In the genomic region with DNA sequence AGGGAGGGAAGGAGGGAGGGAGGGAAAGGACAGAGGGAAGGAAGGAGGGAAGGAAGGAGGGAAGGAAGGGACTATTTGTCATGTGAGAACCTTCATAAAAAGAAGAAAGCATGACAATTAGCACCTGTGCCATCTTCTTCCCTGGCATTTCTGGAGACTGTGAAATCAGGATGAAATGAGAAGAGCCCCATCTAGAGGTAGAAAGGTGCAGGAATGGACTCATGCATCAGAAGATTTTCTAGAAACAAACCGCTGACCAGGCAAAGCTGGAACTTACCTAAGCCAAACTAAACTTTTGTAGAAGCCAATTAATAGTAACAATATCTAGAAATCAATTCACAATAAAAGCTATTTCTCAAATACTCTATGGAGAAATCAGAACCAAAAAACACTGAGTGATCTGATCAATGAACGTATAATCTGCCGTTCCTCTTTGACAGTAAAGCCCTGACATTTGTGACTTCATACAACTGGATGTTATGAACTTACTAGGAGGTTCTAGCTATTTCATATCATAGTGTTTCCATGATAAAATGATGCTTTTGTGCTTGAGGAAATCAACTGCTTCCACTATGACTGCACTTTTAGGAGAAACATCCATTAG, we compare ENCODE assay signal across 9 cellular contexts. TPM values are rescaled to one million over a fixed set of nuclear protein-coding genes. Genes with fewer than 3 reads are reported as not detected.
DNase-seq lines count a peak whose midpoint lies in the region; ATAC-seq, FAIRE-seq and TF ChIP-seq lines count a peak whose summit lies in the region.
"Had no signal": no experiment of that assay in that cellular context is flagged by ENCODE, and none has a peak within 500 bp of the region (broad histone marks: within the 10 kb centered on the region; RNA-seq: fewer than 3 reads in every experiment).

No MANE protein-coding gene starts in this region.

- ATAC-seq in upper lobe of left lung (ENCODE audit: low FRiP score in 2 of 2), result peak in 1 of 2 donors; percentile 73
- ATAC-seq in HG03565 (IDR thresholded peaks at IDR 0.05; ENCODE audit: unreplicated experiment), result no peak
- no peak for ATAC-seq in HG02623 (IDR thresholded peaks at IDR 0.05; ENCODE audit: unreplicated experiment)

- H3K4me1 Mint-ChIP-seq in brain, result no peaks in the 10 kb centered on the region

- TF ChIP-seq POLR2A in upper lobe of left lung (IDR thresholded peaks at IDR 0.05), result no peak

- FAIRE-seq in GM18507 (lab: Jason Lieb, UNC) (peak; percentile 80), kidney (lab: Jason Lieb, UNC) (no peak)

- no peaks in the 10 kb centered on the region for H3K36me3 ChIP-seq in kidney (ENCODE audit: control insufficient read depth in 1 of 2, insufficient read depth in 2 of 2, low read length in 2 of 2)
- no peaks in the 10 kb centered on the region for H3K36me3 ChIP-seq in upper lobe of left lung

- intact Hi-C loops in kidney (cut with DNase I), result no loop called here

- no peaks in the 10 kb centered on the region for H3K4me1 ChIP-seq in kidney (ENCODE audit: control insufficient read depth in 1 of 2, insufficient read depth in 1 of 2, low read depth in 1 of 2, low read length in 2 of 2)
- H3K4me1 ChIP-seq in upper lobe of left lung, result no peaks in the 10 kb centered on the region

- no peaks in the 10 kb centered on the region for H3K36me3 Mint-ChIP-seq in brain

- H3K27ac Mint-ChIP-seq in brain, result no peak overlapping the region
- H3K27ac Mint-ChIP-seq: stimulated activated naive CD8-positive, alpha-beta T cell treated with anti-CD3 and anti-CD28 coated beads, Interleukin-15, Interleukin-2, amounts not matched to agents 100 ng/mL and 50 ng/mL, for 24 hours had no signal

- H3K4me3 ChIP-seq in kidney (ENCODE audit: low read length in 2 of 2), result no peak overlapping the region
- no peak overlapping the region for H3K4me3 ChIP-seq in upper lobe of left lung

- no peak overlapping the region for H3K4me3 Mint-ChIP-seq in brain
- H3K4me3 Mint-ChIP-seq: stimulated activated naive CD8-positive, alpha-beta T cell treated with anti-CD3 and anti-CD28 coated beads, Interleukin-15, Interleukin-2, amounts not matched to agents 100 ng/mL and 50 ng/mL, for 24 hours had no signal

- no peak for TF ChIP-seq EP300 in upper lobe of left lung (IDR thresholded peaks at IDR 0.05)

- H3K27me3 ChIP-seq in upper lobe of left lung, result no peaks in the 10 kb centered on the region

- H3K9me3 ChIP-seq in kidney (ENCODE audit: control insufficient read depth in 1 of 2, low read length in 2 of 2), result no peaks in the 10 kb centered on the region
- no peaks in the 10 kb centered on the region for H3K9me3 ChIP-seq in upper lobe of left lung

- H3K27ac ChIP-seq in kidney (ENCODE audit: low read depth in 2 of 2, low read length in 2 of 2) (no peak overlapping the region), upper lobe of left lung (no peak overlapping the region)

- 63 to 70% methylated on average over 3 of the region's 3 CpGs for WGBS in upper lobe of left lung, 2 donors

- H3K9me3 Mint-ChIP-seq in brain, result no peaks in the 10 kb centered on the region
- H3K9me3 Mint-ChIP-seq: stimulated activated naive CD8-positive, alpha-beta T cell treated with anti-CD3 and anti-CD28 coated beads, Interleukin-15, Interleukin-2, amounts not matched to agents 100 ng/mL and 50 ng/mL, for 24 hours had no signal

- DNase-seq in AML-193 (lab: John Stamatoyannopoulos, UW) (peak; percentile 45 to 48), GM18507 (ENCODE audit: extremely low spot score, insufficient read length, low read depth) (no peak), NCI-H2196 (lab: John Stamatoyannopoulos, UW; ENCODE audit: unreplicated experiment) (peak; percentile 57), kidney (no peak), upper lobe of left lung (no peak)

- no peaks in the 10 kb centered on the region for H3K27me3 Mint-ChIP-seq in brain
- H3K27me3 Mint-ChIP-seq: stimulated activated naive CD8-positive, alpha-beta T cell treated with anti-CD3 and anti-CD28 coated beads, Interleukin-15, Interleukin-2, amounts not matched to agents 100 ng/mL and 50 ng/mL, for 24 hours had no signal

- TF ChIP-seq CTCF in brain (conservative IDR thresholded peaks at IDR 0.05) (peak; percentile 73 to 82), kidney (IDR thresholded peaks at IDR 0.05; ENCODE audit: borderline replicate concordance, extremely low read depth, insufficient read depth) (peak; percentile 61), upper lobe of left lung (IDR thresholded peaks at IDR 0.05) (peak; percentile 32 to 62 (median 53))

- H3K9ac ChIP-seq in kidney (ENCODE audit: low read length in 2 of 2), result no peak overlapping the region

RNA-seq across cellular contexts. Expression of a gene that starts 24.4 kb away (rescaled TPM):
- polyA plus RNA-seq in brain (ENCODE audit: insufficient read depth, low read depth, low replicate concordance) (0.36 TPM), kidney (ENCODE audit: insufficient read depth, low read depth, low replicate concordance) (0.22 TPM)
- total RNA-seq in kidney (6.1 TPM), upper lobe of left lung (10 to 100 TPM in 2 of 6 donors, 1 to 10 TPM in 4; 5.5 to 19.9 (median 7.2) TPM)

Comparison
In these comparisons a context has a peak if more than half of its experiments do, and no peak if none do; other contexts are left out.
1. DNase-seq: peak in AML-193 (2 of 2) and NCI-H2196 (single experiment); none in GM18507 (single experiment), kidney (single experiment) and upper lobe of left lung (0 of 2).
2. Peak in every context shown above with its lines, with median percentiles within 50 percentile points of each other: CTCF ChIP-seq.